In genomic region chr11:122248130-122248529, GRCh38 we compare ENCODE assay signal across 22 cellular contexts.
DNase-seq lines count a peak whose midpoint lies in the region; ATAC-seq and TF ChIP-seq lines count a peak whose summit lies in the region.
"Had no signal": no experiment of that assay in that cellular context is flagged by ENCODE, and none has a peak within 500 bp of the region (broad histone marks: within the 10 kb centered on the region; RNA-seq: fewer than 3 reads in every experiment).

No MANE protein-coding gene starts in this region.

- DNase-seq in NCI-H2107 treated with DMSO at 0.1 percent for 48 hours (lab: John Stamatoyannopoulos, UW; ENCODE audit: unreplicated experiment) (peak; percentile 64), NCI-H2107 (lab: John Stamatoyannopoulos, UW) (no peak), NCI-H2081 treated with DMSO at 0.1 percent for 48 hours (lab: John Stamatoyannopoulos, UW) (peak; percentile 56), cerebellar cortex (ENCODE audit: low spot score) (peak; percentile 12), thyroid gland (peak; percentile 64 to 73), left colon (no peak)
- no peak for DNase-seq in activated naive CD8-positive, alpha-beta T cell treated with anti-CD3 and anti-CD28 coated beads for 36 hours
- DNase-seq: activated CD4-positive, alpha-beta T cell treated with anti-CD3 and anti-CD28 coated beads, Interleukin-2, amount 50 U/mL, for 1 hour; activated naive CD8-positive, alpha-beta T cell treated with anti-CD3 and anti-CD28 coated beads, Interleukin-2, amount 10 ng/mL, durations not matched to agents 7 days and 5 days; CD8-positive, alpha-beta T cell; cerebellar nuclear complex; KBM-7; NCI-H2171; NCI-H526; stomach; transverse colon; WERI-Rb-1 had no signal

- no peaks in the 10 kb centered on the region for H3K9me3 ChIP-seq in thyroid gland
- H3K9me3 ChIP-seq: neutrophil, prostate gland, stomach, transverse colon had no signal

- H3K27me3 ChIP-seq in thyroid gland = no peaks in the 10 kb centered on the region
- H3K27me3 ChIP-seq: neutrophil, stomach, transverse colon had no signal

- H3K36me3 ChIP-seq in thyroid gland = no peaks in the 10 kb centered on the region
- H3K36me3 ChIP-seq: neutrophil, prostate gland, stomach, transverse colon, WERI-Rb-1 had no signal

- TF ChIP-seq POLR2A in thyroid gland (IDR thresholded peaks at IDR 0.05) = no peak

- WGBS in thyroid gland, 2 donors = 27 to 28% methylated on average over 4 of the region's 4 CpGs

- H3K27ac Mint-ChIP-seq in activated naive CD8-positive, alpha-beta T cell treated with anti-CD3 and anti-CD28 coated beads for 36 hours = no peak overlapping the region
- H3K27ac Mint-ChIP-seq: activated naive CD8-positive, alpha-beta T cell treated with anti-CD3 and anti-CD28 coated beads, Interleukin-2, amount 10 ng/mL, durations not matched to agents 7 days and 5 days; CD8-positive, alpha-beta T cell; memory B cell had no signal

- ATAC-seq in HG03460 (IDR thresholded peaks at IDR 0.05; ENCODE audit: unreplicated experiment) (no peak), left colon (no peak)
- ATAC-seq: CD8-positive, alpha-beta T cell had no signal

- H3K4me3 Mint-ChIP-seq in activated naive CD8-positive, alpha-beta T cell treated with anti-CD3 and anti-CD28 coated beads for 36 hours = no peak overlapping the region
- H3K4me3 Mint-ChIP-seq: activated naive CD8-positive, alpha-beta T cell treated with anti-CD3 and anti-CD28 coated beads, Interleukin-2, amount 10 ng/mL, durations not matched to agents 7 days and 5 days; CD8-positive, alpha-beta T cell; memory B cell had no signal

- H3K4me1 Mint-ChIP-seq in activated naive CD8-positive, alpha-beta T cell treated with anti-CD3 and anti-CD28 coated beads for 36 hours = no peaks in the 10 kb centered on the region
- H3K4me1 Mint-ChIP-seq: activated naive CD8-positive, alpha-beta T cell treated with anti-CD3 and anti-CD28 coated beads, Interleukin-2, amount 10 ng/mL, durations not matched to agents 7 days and 5 days; memory B cell had no signal

- no peaks in the 10 kb centered on the region for H3K9me3 Mint-ChIP-seq in activated naive CD8-positive, alpha-beta T cell treated with anti-CD3 and anti-CD28 coated beads for 36 hours
- H3K9me3 Mint-ChIP-seq: activated naive CD8-positive, alpha-beta T cell treated with anti-CD3 and anti-CD28 coated beads, Interleukin-2, amount 10 ng/mL, durations not matched to agents 7 days and 5 days; CD8-positive, alpha-beta T cell; memory B cell had no signal

- no peak overlapping the region for H3K4me3 ChIP-seq in thyroid gland (replicated peaks in 1 of 3)
- H3K4me3 ChIP-seq: prostate gland, stomach, transverse colon had no signal

- no peaks in the 10 kb centered on the region for H3K27me3 Mint-ChIP-seq in activated naive CD8-positive, alpha-beta T cell treated with anti-CD3 and anti-CD28 coated beads for 36 hours
- H3K27me3 Mint-ChIP-seq: activated naive CD8-positive, alpha-beta T cell treated with anti-CD3 and anti-CD28 coated beads, Interleukin-2, amount 10 ng/mL, durations not matched to agents 7 days and 5 days had no signal

- H3K27ac ChIP-seq in thyroid gland = peak overlapping the region in 1 of 3 donors; percentile 45
- H3K27ac ChIP-seq: epithelial cell of prostate, neutrophil, prostate gland, stomach, transverse colon, WERI-Rb-1 had no signal

- peaks cover 10 to 12% of the 10 kb centered on the region in 2 donors for H3K4me1 ChIP-seq in thyroid gland
- H3K4me1 ChIP-seq: prostate gland, transverse colon had no signal

- no peaks in the 10 kb centered on the region for H3K36me3 Mint-ChIP-seq in activated naive CD8-positive, alpha-beta T cell treated with anti-CD3 and anti-CD28 coated beads for 36 hours
- H3K36me3 Mint-ChIP-seq: activated naive CD8-positive, alpha-beta T cell treated with anti-CD3 and anti-CD28 coated beads, Interleukin-2, amount 10 ng/mL, durations not matched to agents 7 days and 5 days; CD8-positive, alpha-beta T cell; memory B cell had no signal

- no peak for TF ChIP-seq CTCF in thyroid gland (IDR thresholded peaks at IDR 0.05)

- intact Hi-C loops in thyroid gland (cut with DNase I) (no loop called here), left colon (cut with DNase I, micrococcal nuclease) (no loop called here)

Comparison
In these comparisons a context has a peak if more than half of its experiments do, and no peak if none do; other contexts are left out.
1. DNase-seq: peak in NCI-H2107 treated with DMSO at 0.1 percent for 48 hours (single experiment), NCI-H2081 treated with DMSO at 0.1 percent for 48 hours (single experiment), cerebellar cortex (single experiment) and thyroid gland (2 of 2); none in NCI-H2107 (single experiment), left colon (0 of 2) and activated naive CD8-positive, alpha-beta T cell treated with anti-CD3 and anti-CD28 coated beads for 36 hours (single experiment).